8 cellular contexts compared by ENCODE assay signal in the genomic region with DNA sequence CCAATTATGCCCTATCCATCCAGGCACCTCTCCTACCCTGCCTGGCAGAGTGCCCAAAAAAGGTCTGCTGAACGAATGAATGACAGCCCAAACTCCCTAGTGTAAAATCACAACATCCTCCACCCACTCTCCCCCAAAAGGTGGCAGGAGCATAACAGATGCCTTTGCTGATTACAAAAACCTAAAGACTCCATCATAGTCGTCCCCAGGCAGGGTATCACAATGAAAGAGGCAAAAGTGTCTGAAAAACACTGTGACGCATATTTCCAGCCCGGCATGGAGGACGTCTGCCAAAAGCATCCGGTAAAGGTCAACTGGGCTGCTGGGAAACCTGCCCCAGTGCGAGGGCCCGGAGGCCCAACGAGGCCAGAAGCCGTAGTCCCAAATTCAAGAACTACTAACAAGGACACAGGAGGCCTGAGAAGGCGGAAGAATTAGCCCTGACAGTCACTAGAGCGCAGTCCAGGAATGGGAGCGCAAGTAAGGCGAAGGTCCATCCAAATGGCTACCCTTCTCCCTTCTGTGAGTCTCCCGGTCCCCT. TPM values are rescaled to one million over a fixed set of nuclear protein-coding genes. Genes with fewer than 3 reads are reported as not detected.
DNase-seq lines count a peak whose midpoint lies in the region; ATAC-seq, FAIRE-seq and TF ChIP-seq lines count a peak whose summit lies in the region.

No MANE protein-coding gene starts in this region.

- FAIRE-seq in keratinocyte (lab: Jason Lieb, UNC), result no peak

- DNase-seq in BE2C, result no peak
- no peak for DNase-seq in HFF-Myc (ENCODE audit: extremely low read depth, low read depth)
- DNase-seq in SJSA1 (ENCODE audit: low read depth in 1 of 2, low spot score in 2 of 2), result peak in 1 of 2 experiments; percentile 6
- DNase-seq in body of pancreas, result peak in 2 of 4 donors; percentile 30
- DNase-seq in keratinocyte (ENCODE audit: low read depth, low spot score), result no peak
- peak; percentile 20 for DNase-seq in stimulated activated CD4-positive, alpha-beta T cell treated with anti-CD3 and anti-CD28 coated beads, Interleukin-2, amount 100 ng/mL, for 4 hours (ENCODE audit: low read depth)
- DNase-seq in NCI-H748 treated with DMSO at 0.1 percent for 48 hours (lab: John Stamatoyannopoulos, UW), result no peak

- no peaks in the 10 kb centered on the region for H3K27me3 ChIP-seq in BE2C
- no peaks in the 10 kb centered on the region; the same call in 1 of the 2 replicates for H3K27me3 ChIP-seq in SJSA1 (replicated peaks)
- no peaks in the 10 kb centered on the region for H3K27me3 ChIP-seq in body of pancreas
- H3K27me3 ChIP-seq in keratinocyte (ENCODE audit: control insufficient read depth, extremely low read depth, insufficient read depth, low read length), result no peaks in the 10 kb centered on the region

- no peaks in the 10 kb centered on the region for H3K9me1 ChIP-seq in keratinocyte (ENCODE audit: control insufficient read depth, extremely low read depth, insufficient read depth, low read length)

- H3K36me3 ChIP-seq in BE2C (no peaks in the 10 kb centered on the region), SJSA1 (peaks cover 41% of the 10 kb centered on the region), body of pancreas (replicated peaks in 1 of 2; ENCODE audit: insufficient read depth in 1 of 2, low read depth in 2 of 2) (peaks cover 0 to 11% of the 10 kb centered on the region in 2 donors), keratinocyte (ENCODE audit: control insufficient read depth in 2 of 2, extremely low read depth in 1 of 2, insufficient read depth in 2 of 2, low read length in 2 of 2) (peaks cover 10% of the 10 kb centered on the region in 2 experiments)

- peaks cover 44% of the 10 kb centered on the region for H3K79me2 ChIP-seq in keratinocyte (ENCODE audit: control insufficient read depth, insufficient read depth, low read length)

- intact Hi-C loops in body of pancreas (cut with DNase I), result no loop called here

- TF ChIP-seq POLR2A in body of pancreas (IDR thresholded peaks at IDR 0.05), result no peak

- H3K4me2 ChIP-seq in keratinocyte (ENCODE audit: control insufficient read depth, extremely low read depth, insufficient read depth, low read depth, low read length), result peak overlapping the region; percentile 100

- WGBS in body of pancreas, 2 donors, result 0 to 1% methylated on average over 15 of the region's 15 CpGs

- H3K4me3 ChIP-seq in BE2C (ENCODE audit: low read depth, low read length) (peak overlapping the region; percentile 91), HFF-Myc (replicated peaks; ENCODE audit: low read depth, low read length) (peak overlapping the region; percentile 100), SJSA1 (peak overlapping the region; percentile 91), body of pancreas (peak overlapping the region; percentile 95), keratinocyte (ENCODE audit: control insufficient read depth in 2 of 3, extremely low read depth in 1 of 3, insufficient read depth in 2 of 3, low read depth in 1 of 3, low read length in 3 of 3) (peak overlapping the region; percentile 59 to 99 (median 86))

- H2AFZ ChIP-seq in keratinocyte (ENCODE audit: control insufficient read depth, low read length), result peak overlapping the region; percentile 52

- TF ChIP-seq CTCF in BE2C (IDR thresholded peaks at IDR 0.05; ENCODE audit: low read depth, low read length) (no peak), HFF-Myc (IDR thresholded peaks at IDR 0.05; ENCODE audit: low read depth, low read length, missing control alignments) (no peak), body of pancreas (IDR thresholded peaks at IDR 0.05) (no peak), keratinocyte (optimal IDR thresholded peaks at IDR 0.05 in 1 of 3, IDR thresholded peaks at IDR 0.05 in 1 of 3, conservative IDR thresholded peaks at IDR 0.05 in 1 of 3; ENCODE audit: extremely low read depth in 1 of 3, insufficient read depth in 2 of 3, low read length in 3 of 3) (no peak)

- H4K20me1 ChIP-seq in keratinocyte (ENCODE audit: control insufficient read depth, extremely low read depth, insufficient read depth, low read length), result no peaks in the 10 kb centered on the region

- peak; percentile 18 for ATAC-seq in body of pancreas
- no peak for ATAC-seq in GM21423 (IDR thresholded peaks at IDR 0.05; ENCODE audit: unreplicated experiment)

- H3K27ac ChIP-seq in SJSA1, result peak overlapping the region; percentile 31
- H3K27ac ChIP-seq in body of pancreas, result peak overlapping the region; percentile 50 to 86 (median 80)
- H3K27ac ChIP-seq in keratinocyte (ENCODE audit: control insufficient read depth, insufficient read depth, low read length), result peak overlapping the region; percentile 78

- H3K9me3 ChIP-seq in BE2C (no peaks in the 10 kb centered on the region), SJSA1 (replicated peaks) (no peaks in the 10 kb centered on the region), body of pancreas (no peaks in the 10 kb centered on the region), keratinocyte (ENCODE audit: control insufficient read depth, low read depth, low read length) (no peaks in the 10 kb centered on the region)

- H3K4me1 ChIP-seq in BE2C (no peaks in the 10 kb centered on the region), SJSA1 (replicated peaks) (peaks cover 17% of the 10 kb centered on the region; the same call in 1 of the 2 replicates), body of pancreas (peaks cover 25% of the 10 kb centered on the region), keratinocyte (ENCODE audit: control insufficient read depth, extremely low read depth, insufficient read depth, low read length) (peaks cover 10% of the 10 kb centered on the region)

- peak overlapping the region; percentile 94 for H3K9ac ChIP-seq in keratinocyte (ENCODE audit: control insufficient read depth, extremely low read depth, insufficient read depth, low read length)

- dilution Hi-C loops in keratinocyte (cut with MboI; ENCODE audit: extremely low pct_ligation_motif_present, low sequenced_read_pairs), result no loop called here

RNA-seq across cellular contexts. Expression of a gene that starts 0.6 kb away (rescaled TPM):
- polyA plus RNA-seq in BE2C (2012; ENCODE audit: insufficient read depth, insufficient read length, low read depth), result 31.6 TPM
- total RNA-seq in SJSA1 (2014; rRNA removed; shearing (Covaris generic)), result 27.7 and 41.5 TPM in 2 replicates
- total RNA-seq in body of pancreas, result 10 to 100 TPM in 1 of 2 donors, 1 to 10 TPM in 1; 7.8 to 22.1 TPM
- 50.5 to 74.5 TPM (median 51.5 TPM) in 3 replicates for polyA plus RNA-seq in keratinocyte
- 7.9 TPM for polyA plus RNA-seq in keratinocyte (2011; ENCODE audit: low read depth)
- polyA plus RNA-seq in keratinocyte (2011; cell fraction: cytosol; rRNA removed), result 59.3 and 66.5 TPM in 2 replicates
- polyA plus RNA-seq in keratinocyte (2011; cell fraction: nucleus; rRNA removed), result 42.9 and 43.1 TPM in 2 replicates
- polyA plus RNA-seq in keratinocyte (2012; ENCODE audit: low replicate concordance), result 41.2 and 51.7 TPM in 2 replicates
- 33.4 to 38.5 TPM (median 38.0 TPM) in 3 replicates for polyA minus RNA-seq in keratinocyte
- 23.4 TPM for polyA minus RNA-seq in keratinocyte (2011; cell fraction: cytosol; rRNA and poly(A)+ RNA removed)
- polyA minus RNA-seq in keratinocyte (2011; cell fraction: nucleus; rRNA and poly(A)+ RNA removed), result 7.3 and 10.8 TPM in 2 replicates
